17 cellular contexts compared by ENCODE assay signal in the genomic region with DNA sequence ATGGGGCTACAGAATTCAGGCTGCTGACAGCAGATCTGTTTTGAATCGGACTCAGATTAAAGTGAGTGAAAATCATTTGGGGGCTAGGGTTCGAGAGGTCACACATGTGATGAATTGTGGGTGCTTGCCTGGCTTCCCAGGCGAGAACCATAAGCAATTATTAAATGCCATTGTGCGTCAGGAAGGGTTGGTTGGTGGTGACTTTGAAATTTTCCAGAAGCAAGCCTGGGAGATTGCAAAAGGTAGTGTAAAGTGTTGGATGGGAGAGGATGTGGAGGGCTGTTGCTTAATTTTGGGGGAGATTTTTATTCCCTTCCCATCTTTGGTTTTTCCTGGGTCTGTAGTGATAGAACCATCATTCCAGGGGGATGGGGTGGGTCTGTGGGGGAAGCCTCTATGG. TPM values are rescaled to one million over a fixed set of nuclear protein-coding genes. Genes with fewer than 3 reads are reported as not detected.
DNase-seq lines count a peak whose midpoint lies in the region; ATAC-seq, FAIRE-seq and TF ChIP-seq lines count a peak whose summit lies in the region.
"Had no signal": no experiment of that assay in that cellular context is flagged by ENCODE, and none has a peak within 500 bp of the region (broad histone marks: within the 10 kb centered on the region; RNA-seq: fewer than 3 reads in every experiment).

No MANE protein-coding gene starts in this region.

- TF ChIP-seq EP300 in A549 (IDR thresholded peaks at IDR 0.05): no peak
- peak in 2 of 4 donors; percentile 21 to 22 for TF ChIP-seq EP300 in sigmoid colon (IDR thresholded peaks at IDR 0.05)

- CTCF ChIA-PET in A549 (lab: Yijun Ruan, JAX): no interaction called here

- FAIRE-seq in A549 (lab: Jason Lieb, UNC): no peak
- FAIRE-seq: GM12892, GM19239 had no signal

- peak overlapping the region; percentile 21 to 83; a peak in 4 of 6 replicates for H3K27ac ChIP-seq in A549
- peak overlapping the region; percentile 16 for H3K27ac ChIP-seq in RWPE2 (ENCODE audit: poor library complexity, severe bottlenecking)
- peak overlapping the region in 3 of 4 donors; percentile 13 to 71 (median 32) for H3K27ac ChIP-seq in sigmoid colon
- H3K27ac ChIP-seq in brain microvascular endothelial cell: no peak overlapping the region

- 79% methylated on average over 4 of the region's 4 CpGs for WGBS in A549 (ENCODE audit: missing lambda C conversion rate)
- 90% methylated on average over 4 of the region's 4 CpGs for WGBS in sigmoid colon, 2 donors

- no peak for TF ChIP-seq RAD21 in A549 (conservative IDR thresholded peaks at IDR 0.05 in 1 of 2, IDR thresholded peaks at IDR 0.05 in 1 of 2)

- H3K4me1 ChIP-seq in A549: peaks cover 55% of the 10 kb centered on the region
- peaks cover 22% of the 10 kb centered on the region for H3K4me1 ChIP-seq in RWPE2 (ENCODE audit: insufficient read depth, poor library complexity, severe bottlenecking)
- peaks cover 0 to 52% (median 40%) of the 10 kb centered on the region in 4 donors for H3K4me1 ChIP-seq in sigmoid colon

- no peak overlapping the region for H3K4me3 ChIP-seq in A549
- no peak overlapping the region for H3K4me3 ChIP-seq in RWPE2 (ENCODE audit: severe bottlenecking)
- H3K4me3 ChIP-seq in fibroblast of mammary gland (ENCODE audit: control insufficient read depth, low read depth, low read length): no peak overlapping the region
- H3K4me3 ChIP-seq in sigmoid colon: no peak overlapping the region
- no peak overlapping the region for H3K4me3 ChIP-seq in brain microvascular endothelial cell (ENCODE audit: low read depth, low read length)

- no peaks in the 10 kb centered on the region for H3K9me3 ChIP-seq in A549
- no peaks in the 10 kb centered on the region for H3K9me3 ChIP-seq in RWPE2 (ENCODE audit: severe bottlenecking)
- no peaks in the 10 kb centered on the region for H3K9me3 ChIP-seq in sigmoid colon
- H3K9me3 ChIP-seq: Caco-2 had no signal

- TF ChIP-seq POLR2A in A549 (IDR thresholded peaks at IDR 0.05; ENCODE audit: low read length): no peak
- TF ChIP-seq POLR2A in sigmoid colon (IDR thresholded peaks at IDR 0.05): no peak

- H3K27me3 ChIP-seq in RWPE2 (ENCODE audit: insufficient read depth, poor library complexity, severe bottlenecking) (no peaks in the 10 kb centered on the region), sigmoid colon (no peaks in the 10 kb centered on the region), brain microvascular endothelial cell (replicated peaks) (no peaks in the 10 kb centered on the region)

- intact Hi-C loops in sigmoid colon (cut with DNase I): loop anchor here (2.0 kb wide), 1 partner anchor 63 kb away; no protein-coding TSS in a partner anchor

- POLR2A ChIA-PET in A549 (lab: Yijun Ruan, JAX): no interaction called here

- H3K4me2 ChIP-seq in A549: peak overlapping the region; percentile 49; the same call in 1 of the 3 replicates

- DNase-seq in A549 (ENCODE audit: low read depth in 1 of 2, low spot score in 1 of 2) (no peak), RWPE2 (ENCODE audit: low spot score) (no peak), fibroblast of mammary gland (ENCODE audit: low read depth) (peak; percentile 29), sigmoid colon (no peak), NCI-H146 treated with DMSO at 0.1 percent for 48 hours (lab: John Stamatoyannopoulos, UW; ENCODE audit: unreplicated experiment) (no peak), brain microvascular endothelial cell (no peak)
- DNase-seq in stimulated activated CD4-positive, alpha-beta T cell treated with anti-CD3 and anti-CD28 coated beads, Interleukin-2, amount 100 ng/mL, for 24 hours: no peak
- DNase-seq: Caco-2; CD8-positive, alpha-beta T cell; DND-41; GDM1 had no signal

- no peaks in the 10 kb centered on the region for H3K36me3 ChIP-seq in RWPE2 (ENCODE audit: low read depth)
- H3K36me3 ChIP-seq in sigmoid colon: no peaks in the 10 kb centered on the region
- no peaks in the 10 kb centered on the region for H3K36me3 ChIP-seq in brain microvascular endothelial cell (replicated peaks)

- no peak for TF ChIP-seq CTCF in A549 (IDR thresholded peaks at IDR 0.05)
- no peak for TF ChIP-seq CTCF in RWPE2 (IDR thresholded peaks at IDR 0.05; ENCODE audit: poor library complexity, severe bottlenecking)
- TF ChIP-seq CTCF in fibroblast of mammary gland (conservative IDR thresholded peaks at IDR 0.05; ENCODE audit: control insufficient read depth, insufficient read depth, low read depth, low read length): no peak
- no peak for TF ChIP-seq CTCF in sigmoid colon (IDR thresholded peaks at IDR 0.05)
- no peak for TF ChIP-seq CTCF in brain microvascular endothelial cell (IDR thresholded peaks at IDR 0.05; ENCODE audit: low read depth, low read length, missing control alignments)

- ATAC-seq in A549: no peak
- ATAC-seq in RWPE2 (ENCODE audit: low read depth): no peak
- no peak for ATAC-seq in HG02571 (IDR thresholded peaks at IDR 0.05; ENCODE audit: unreplicated experiment)
- ATAC-seq: CD8-positive, alpha-beta T cell; HCT116 had no signal

- in situ Hi-C loops in brain microvascular endothelial cell (cut with HindIII; ENCODE audit: low pct_ligation_motif_present, low sequenced_read_pairs): no loop called here

TF ChIP-seq in A549, 52 proteins besides CTCF, POLR2A, EP300 and RAD21:
- TF ChIP-seq CBX2 (IDR thresholded peaks at IDR 0.05; ENCODE audit: borderline replicate concordance, low read depth) (no peak), CEBPB (IDR thresholded peaks at IDR 0.05) (no peak)
TF ChIP-seq in A549: peak in this region for 0.

RNA-seq across cellular contexts. Expression of a gene that starts 34.6 kb away (rescaled TPM):
- polyA plus RNA-seq in A549 (2011; rRNA removed): 5.2 and 5.6 TPM in 2 replicates
- 0.73 and 1.4 TPM in 2 replicates for polyA plus RNA-seq in A549 (2012; cell fraction: cytosol; rRNA removed)
- polyA plus RNA-seq in A549 (2012; cell fraction: nucleus; rRNA removed): 0.89 and 1.5 TPM in 2 replicates
- 4.1 to 5.1 TPM (median 4.6 TPM) in 3 replicates for polyA plus RNA-seq in A549 (2017; fragmentation: RNase III; extraction: RNeasy Plus Mini Kit Qiagen cat#74134 plus additional on column Dnase treatment)
- 8.2 and 14.0 TPM in 2 replicates for polyA minus RNA-seq in A549 (2011; rRNA and poly(A)+ RNA removed)
- 10 to 100 TPM in 3 of 4 donors, 1 to 10 TPM in 1; 5.7 to 22.2 (median 13.7) TPM for total RNA-seq in sigmoid colon
- 1 to 10 TPM; 2.8 to 9.0 (median 4.2) TPM for polyA plus RNA-seq in sigmoid colon
- total RNA-seq: A172; CD8-positive, alpha-beta T cell had no signal
- polyA plus RNA-seq: BJ had no signal
